ENCODE assay signal across 17 cellular contexts in genomic region chr15:68062946-68063345, GRCh38. TPM values are rescaled to one million over a fixed set of nuclear protein-coding genes. Genes with fewer than 3 reads are reported as not detected.
DNase-seq lines count a peak whose midpoint lies in the region; ATAC-seq and TF ChIP-seq lines count a peak whose summit lies in the region.
"Had no signal": no experiment of that assay in that cellular context is flagged by ENCODE, and none has a peak within 500 bp of the region (broad histone marks: within the 10 kb centered on the region; RNA-seq: fewer than 3 reads in every experiment).

No MANE protein-coding gene starts in this region.

- H3K36me3 Mint-ChIP-seq in CD8-positive, alpha-beta T cell, result peaks cover 23% of the 10 kb centered on the region
- H3K36me3 Mint-ChIP-seq in brain, result peaks cover 35% of the 10 kb centered on the region
- peaks cover 22% of the 10 kb centered on the region for H3K36me3 Mint-ChIP-seq in nephron (ENCODE audit: low read depth)
- H3K36me3 Mint-ChIP-seq in activated naive CD8-positive, alpha-beta T cell treated with anti-CD3 and anti-CD28 coated beads for 36 hours, result peaks cover 7% of the 10 kb centered on the region

- POLR2A ChIA-PET in CD8-positive, alpha-beta T cell (lab: Charles Lee), result no interaction called here

- peaks cover under 1% of the 10 kb centered on the region for H3K36me3 ChIP-seq in CD8-positive, alpha-beta T cell (ENCODE audit: insufficient read depth, low read length)
- 0 out of 2 replicates have a peak, but pooled peaks cover 3% of the 10 kb centered on the region for H3K36me3 ChIP-seq in HUES48 (ENCODE audit: control insufficient read depth, insufficient read depth, low read length)

- no peak for DNase-seq in CD8-positive, alpha-beta T cell
- DNase-seq in activated naive CD8-positive, alpha-beta T cell treated with anti-CD3 and anti-CD28 coated beads for 36 hours, result no peak
- no peak for DNase-seq in NCI-H2227 treated with DMSO at 0.1 percent for 48 hours (lab: John Stamatoyannopoulos, UW)
- DNase-seq: Calu3, DMS53, GOT3, KBM-7, NCI-H1436 treated with DMSO at 0.1 percent for 48 hours, NCI-H2081 treated with DMSO at 0.1 percent for 48 hours, NCI-H524 had no signal

- H3K27ac Mint-ChIP-seq in CD8-positive, alpha-beta T cell, result no peak overlapping the region
- peak overlapping the region in 2 of 5 experiments; percentile 46 to 64 for H3K27ac Mint-ChIP-seq in brain
- H3K27ac Mint-ChIP-seq in nephron, result peak overlapping the region in 2 of 3 experiments; percentile 5 to 27
- H3K27ac Mint-ChIP-seq in activated naive CD8-positive, alpha-beta T cell treated with anti-CD3 and anti-CD28 coated beads for 36 hours, result no peak overlapping the region

- H3K27me3 ChIP-seq in CD8-positive, alpha-beta T cell (ENCODE audit: insufficient read depth, low read length), result no peaks in the 10 kb centered on the region
- H3K27me3 ChIP-seq in HUES48 (ENCODE audit: control insufficient read depth, insufficient read depth, low read length), result no peaks in the 10 kb centered on the region

- no peaks in the 10 kb centered on the region for H3K9me3 ChIP-seq in CD8-positive, alpha-beta T cell (ENCODE audit: low read length)
- H3K9me3 ChIP-seq in HUES48 (ENCODE audit: control insufficient read depth, insufficient read depth, low read length), result no peaks in the 10 kb centered on the region

- H3K4me3 Mint-ChIP-seq in CD8-positive, alpha-beta T cell, result peak overlapping the region; percentile 15
- H3K4me3 Mint-ChIP-seq in brain (peak overlapping the region in 4 of 5 experiments; percentile 14 to 45 (median 42)), nephron (no peak overlapping the region)
- no peak overlapping the region for H3K4me3 Mint-ChIP-seq in activated naive CD8-positive, alpha-beta T cell treated with anti-CD3 and anti-CD28 coated beads for 36 hours

- peaks cover 66% of the 10 kb centered on the region for H3K4me1 Mint-ChIP-seq in CD8-positive, alpha-beta T cell (ENCODE audit: low read depth)
- H3K4me1 Mint-ChIP-seq in brain (peaks cover 45% of the 10 kb centered on the region), nephron (peaks cover 24% of the 10 kb centered on the region)
- H3K4me1 Mint-ChIP-seq in activated naive CD8-positive, alpha-beta T cell treated with anti-CD3 and anti-CD28 coated beads for 36 hours, result peaks cover 43% of the 10 kb centered on the region

- H3K4me1 ChIP-seq in CD8-positive, alpha-beta T cell (ENCODE audit: insufficient read depth, low read length), result peaks cover 40% of the 10 kb centered on the region
- H3K4me1 ChIP-seq in HUES48 (ENCODE audit: control insufficient read depth, insufficient read depth, low read length), result peaks cover 32% of the 10 kb centered on the region

- H3K9ac ChIP-seq in HUES48 (ENCODE audit: low read depth, low read length), result no peak overlapping the region

- no peak overlapping the region for H3K27ac ChIP-seq in CD8-positive, alpha-beta T cell (ENCODE audit: low read depth, low read length)
- peak overlapping the region; percentile 29 for H3K27ac ChIP-seq in HUES48 (ENCODE audit: low read depth, low read length)

- no peaks in the 10 kb centered on the region for H3K9me3 Mint-ChIP-seq in CD8-positive, alpha-beta T cell
- H3K9me3 Mint-ChIP-seq in brain (peaks cover 0 to 3% (median 2%) of the 10 kb centered on the region in 5 experiments), nephron (no peaks in the 10 kb centered on the region)
- H3K9me3 Mint-ChIP-seq in activated naive CD8-positive, alpha-beta T cell treated with anti-CD3 and anti-CD28 coated beads for 36 hours, result no peaks in the 10 kb centered on the region

- H3K27me3 Mint-ChIP-seq in CD8-positive, alpha-beta T cell (ENCODE audit: low read depth), result no peaks in the 10 kb centered on the region
- no peaks in the 10 kb centered on the region for H3K27me3 Mint-ChIP-seq in brain
- no peaks in the 10 kb centered on the region for H3K27me3 Mint-ChIP-seq in nephron (ENCODE audit: low read depth)
- no peaks in the 10 kb centered on the region for H3K27me3 Mint-ChIP-seq in activated naive CD8-positive, alpha-beta T cell treated with anti-CD3 and anti-CD28 coated beads for 36 hours

- no peak for TF ChIP-seq CTCF in CD8-positive, alpha-beta T cell (IDR thresholded peaks at IDR 0.05)
- no peak for TF ChIP-seq CTCF in brain (conservative IDR thresholded peaks at IDR 0.05)
- no peak for TF ChIP-seq CTCF in nephron (IDR thresholded peaks at IDR 0.05; ENCODE audit: unreplicated experiment in 3 of 3)

- H3K4me3 ChIP-seq in CD8-positive, alpha-beta T cell (ENCODE audit: low read depth, low read length), result no peak overlapping the region
- H3K4me3 ChIP-seq in HUES48 (ENCODE audit: low read depth, low read length), result no peak overlapping the region

- ATAC-seq in CD8-positive, alpha-beta T cell, result no peak
- ATAC-seq in GM21717 (IDR thresholded peaks at IDR 0.05; ENCODE audit: unreplicated experiment) (no peak), HG03039 (IDR thresholded peaks at IDR 0.05; ENCODE audit: unreplicated experiment) (no peak)
- ATAC-seq: Panc1, Right ventricle myocardium inferior had no signal

- intact Hi-C loops in CD8-positive, alpha-beta T cell (cut with DNase I, micrococcal nuclease), result no loop called here

- CTCF ChIA-PET in CD8-positive, alpha-beta T cell (lab: Charles Lee), result no interaction called here

RNA-seq across cellular contexts. Expression of gene PIAS1, which starts 8.8 kb away (rescaled TPM):
- total RNA-seq in CD8-positive, alpha-beta T cell, result 10 to 100 TPM; 73.9 to 78.5 TPM
- polyA plus RNA-seq in brain (ENCODE audit: insufficient read depth, low read depth, low replicate concordance), result 16.2 TPM
- total RNA-seq in activated naive CD8-positive, alpha-beta T cell treated with anti-CD3 and anti-CD28 coated beads for 36 hours, result 10 to 100 TPM; 20.4 to 24.4 TPM

Comparison
In these comparisons a context has a peak if more than half of its experiments do, and no peak if none do; other contexts are left out.
1. H3K27ac Mint-ChIP-seq: peak in nephron (2 of 3); none in CD8-positive, alpha-beta T cell (single experiment) and activated naive CD8-positive, alpha-beta T cell treated with anti-CD3 and anti-CD28 coated beads for 36 hours (single experiment).
2. H3K4me3 Mint-ChIP-seq: peak in CD8-positive, alpha-beta T cell (single experiment) and brain (4 of 5); none in nephron (0 of 3) and activated naive CD8-positive, alpha-beta T cell treated with anti-CD3 and anti-CD28 coated beads for 36 hours (single experiment).